25 cellular contexts compared by ENCODE assay signal in genomic region chr9:120009856-120010255, GRCh38.
"Had no signal": no experiment of that assay in that cellular context is flagged by ENCODE, and none has a peak within 500 bp of the region (broad histone marks: within the 10 kb centered on the region; RNA-seq: fewer than 3 reads in every experiment).

No MANE protein-coding gene starts in this region.

- DNase-seq: colonic mucosa; cortex of kidney; effector CD8-positive, alpha-beta T cell; effector memory CD8-positive, alpha-beta T cell; endodermal cell; erythroblast; esophagus squamous epithelium; foreskin fibroblast; foreskin melanocyte; gastrocnemius medialis; heart left ventricle; hypothalamus; immature natural killer cell; left cardiac atrium; left lung; left ventricle myocardium superior; lower lobe of right lung; mesenchymal stem cell; mucosa of descending colon; naive B cell; naive thymus-derived CD8-positive, alpha-beta T cell had no signal

- H3K27me3 Mint-ChIP-seq: dendritic cell treated with granulocyte-macrophage colony-stimulating factor and Interleukin-4, amounts not matched to agents 40 ng/mL and 50 ng/mL, for 4 days had no signal

- H3K4me3 Mint-ChIP-seq: dendritic cell treated with granulocyte-macrophage colony-stimulating factor and Interleukin-4, amounts not matched to agents 40 ng/mL and 50 ng/mL, for 4 days; effector memory CD8-positive, alpha-beta T cell; endodermal cell; immature natural killer cell; mesothelial cell of epicardium; naive B cell; naive thymus-derived CD8-positive, alpha-beta T cell had no signal

- H3K4me3 ChIP-seq: colonic mucosa, esophagus squamous epithelium, gastrocnemius medialis, heart left ventricle, hepatocyte, left lung, lower lobe of right lung, mucosa of descending colon had no signal

- H3K4me1 Mint-ChIP-seq: endodermal cell; immature natural killer cell; mesothelial cell of epicardium; naive B cell; naive thymus-derived CD8-positive, alpha-beta T cell had no signal

- ATAC-seq: effector memory CD8-positive, alpha-beta T cell; esophagus mucosa; gastrocnemius medialis; heart left ventricle; left cardiac atrium; left lung; left ventricle myocardium superior; lower lobe of right lung; mucosa of descending colon; naive thymus-derived CD8-positive, alpha-beta T cell had no signal

- H3K36me3 Mint-ChIP-seq: mesothelial cell of epicardium; naive B cell; naive thymus-derived CD8-positive, alpha-beta T cell had no signal

- H3K27ac Mint-ChIP-seq: dendritic cell treated with granulocyte-macrophage colony-stimulating factor and Interleukin-4, amounts not matched to agents 40 ng/mL and 50 ng/mL, for 4 days; effector memory CD8-positive, alpha-beta T cell; endodermal cell; immature natural killer cell; mesothelial cell of epicardium; naive B cell; naive thymus-derived CD8-positive, alpha-beta T cell had no signal

- H3K9me3 Mint-ChIP-seq: dendritic cell treated with granulocyte-macrophage colony-stimulating factor and Interleukin-4, amounts not matched to agents 40 ng/mL and 50 ng/mL, for 4 days; endodermal cell; mesothelial cell of epicardium had no signal
